4 cellular contexts compared by ENCODE assay signal in the genomic region with DNA sequence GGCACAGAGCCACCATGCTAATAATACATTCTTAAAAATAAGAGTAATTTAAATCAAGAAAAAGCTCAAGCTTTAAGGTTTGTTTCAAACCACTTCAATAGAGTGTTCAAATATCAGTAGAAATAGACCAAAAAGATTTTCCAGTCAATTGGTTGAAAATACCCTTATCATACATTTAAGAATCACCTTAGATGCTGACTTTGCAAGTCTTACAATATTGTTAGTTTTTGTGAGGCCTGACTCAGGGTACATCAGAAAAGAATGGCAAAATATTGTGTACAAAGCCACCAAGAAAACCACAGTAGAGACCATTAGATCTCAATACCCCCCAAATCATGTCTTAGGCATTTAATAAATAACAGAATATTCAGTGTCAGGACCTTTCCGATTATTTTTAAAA.
TF ChIP-seq lines count a peak whose summit lies in the region.

No MANE protein-coding gene starts in this region.

TF ChIP-seq in HepG2, 621 proteins besides CTCF, POLR2A, EP300 and RAD21:
- no peak for TF ChIP-seq HOXA9 (CRISPR knock-in tag; IDR thresholded peaks at IDR 0.05; ENCODE audit: borderline replicate concordance)
- peak; percentile 55 for TF ChIP-seq MAFF (IDR thresholded peaks at IDR 0.05; ENCODE audit: low read depth, low read length)
- no peak for TF ChIP-seq SP4 (CRISPR knock-in tag; IDR thresholded peaks at IDR 0.05)
- TF ChIP-seq, protein P1, sequence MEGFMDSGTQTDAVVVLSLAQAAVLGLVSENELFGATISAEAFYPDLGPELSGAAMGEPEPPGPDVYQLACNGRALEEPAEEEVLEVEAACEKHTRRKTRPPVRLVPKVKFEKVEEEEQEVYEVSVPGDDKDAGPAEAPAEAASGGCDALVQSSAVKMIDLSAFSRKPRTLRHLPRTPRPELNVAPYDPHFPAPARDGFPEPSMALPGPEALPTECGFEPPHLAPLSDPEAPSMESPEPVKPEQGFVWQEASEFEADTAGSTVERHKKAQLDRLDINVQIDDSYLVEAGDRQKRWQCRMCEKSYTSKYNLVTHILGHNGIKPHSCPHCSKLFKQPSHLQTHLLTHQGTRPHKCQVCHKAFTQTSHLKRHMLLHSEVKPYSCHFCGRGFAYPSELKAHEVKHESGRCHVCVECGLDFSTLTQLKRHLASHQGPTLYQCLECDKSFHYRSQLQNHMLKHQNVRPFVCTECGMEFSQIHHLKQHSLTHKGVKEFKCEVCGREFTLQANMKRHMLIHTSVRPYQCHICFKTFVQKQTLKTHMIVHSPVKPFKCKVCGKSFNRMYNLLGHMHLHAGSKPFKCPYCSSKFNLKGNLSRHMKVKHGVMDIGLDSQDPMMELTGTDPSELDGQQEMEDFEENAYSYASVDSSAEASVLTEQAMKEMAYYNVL (CRISPR knock-in tag; IDR thresholded peaks at IDR 0.05; ENCODE audit: borderline replicate concordance): no peak
- TF ChIP-seq ZBTB42 (CRISPR knock-in tag; IDR thresholded peaks at IDR 0.05): no peak
- TF ChIP-seq MAFK (conservative IDR thresholded peaks at IDR 0.05 in 1 of 2, IDR thresholded peaks at IDR 0.05 in 1 of 2; ENCODE audit: low read length in 2 of 2): peak; percentile 59 to 62

TF ChIP-seq in A549, 52 proteins besides CTCF, POLR2A, EP300 and RAD21:
- TF ChIP-seq MAFK (IDR thresholded peaks at IDR 0.05; ENCODE audit: partially characterized antibody): peak; percentile 79
- TF ChIP-seq ZNF302 (CRISPR knock-in tag; IDR thresholded peaks at IDR 0.05): no peak

TF ChIP-seq in IMR-90, 13 proteins besides CTCF, POLR2A, EP300 and RAD21:
- TF ChIP-seq RCOR1 (IDR thresholded peaks at IDR 0.05; ENCODE audit: insufficient replicate concordance, low read length) (no peak), MAFK (IDR thresholded peaks at IDR 0.05; ENCODE audit: low read depth, low read length) (peak; percentile 68)

TF ChIP-seq in K562, 482 proteins besides CTCF, POLR2A, EP300 and RAD21:
- no peak for TF ChIP-seq HDAC2 (IDR thresholded peaks at IDR 0.05)
- TF ChIP-seq, protein P2, sequence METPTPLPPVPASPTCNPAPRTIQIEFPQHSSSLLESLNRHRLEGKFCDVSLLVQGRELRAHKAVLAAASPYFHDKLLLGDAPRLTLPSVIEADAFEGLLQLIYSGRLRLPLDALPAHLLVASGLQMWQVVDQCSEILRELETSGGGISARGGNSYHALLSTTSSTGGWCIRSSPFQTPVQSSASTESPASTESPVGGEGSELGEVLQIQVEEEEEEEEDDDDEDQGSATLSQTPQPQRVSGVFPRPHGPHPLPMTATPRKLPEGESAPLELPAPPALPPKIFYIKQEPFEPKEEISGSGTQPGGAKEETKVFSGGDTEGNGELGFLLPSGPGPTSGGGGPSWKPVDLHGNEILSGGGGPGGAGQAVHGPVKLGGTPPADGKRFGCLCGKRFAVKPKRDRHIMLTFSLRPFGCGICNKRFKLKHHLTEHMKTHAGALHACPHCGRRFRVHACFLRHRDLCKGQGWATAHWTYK (CRISPR knock-in tag; IDR thresholded peaks at IDR 0.05): no peak
- TF ChIP-seq MAFK (IDR thresholded peaks at IDR 0.05; ENCODE audit: low read length): peak; percentile 24; the same call in 1 of the 2 replicates
- TF ChIP-seq ZNF316 (IDR thresholded peaks at IDR 0.05): peak; percentile 75
- TF ChIP-seq EP400 (IDR thresholded peaks at IDR 0.05): no peak
- no peak for TF ChIP-seq FOXA3 (CRISPR knock-in tag; conservative IDR thresholded peaks at IDR 0.05 in 1 of 2, IDR thresholded peaks at IDR 0.05 in 1 of 2)
- no peak for TF ChIP-seq TAL1 (IDR thresholded peaks at IDR 0.05)
- TF ChIP-seq MAFG (tag; conservative IDR thresholded peaks at IDR 0.05): 0 out of 2 replicates have a peak, but pooled peaks have one; percentile 18
- TF ChIP-seq ZNF24 (IDR thresholded peaks at IDR 0.05): no peak
- TF ChIP-seq ZFPM2 (CRISPR knock-in tag; IDR thresholded peaks at IDR 0.05): no peak
- no peak for TF ChIP-seq TEAD1 (CRISPR knock-in tag; IDR thresholded peaks at IDR 0.05)
- no peak for TF ChIP-seq MECOM (CRISPR knock-in tag; IDR thresholded peaks at IDR 0.05)
- peak; percentile 59 for TF ChIP-seq C11orf30 (IDR thresholded peaks at IDR 0.05; ENCODE audit: low read depth)
TF ChIP-seq in K562: peak in this region for 4.
